Comparison of ENCODE assay signal across 2 cellular contexts in the genomic region with DNA sequence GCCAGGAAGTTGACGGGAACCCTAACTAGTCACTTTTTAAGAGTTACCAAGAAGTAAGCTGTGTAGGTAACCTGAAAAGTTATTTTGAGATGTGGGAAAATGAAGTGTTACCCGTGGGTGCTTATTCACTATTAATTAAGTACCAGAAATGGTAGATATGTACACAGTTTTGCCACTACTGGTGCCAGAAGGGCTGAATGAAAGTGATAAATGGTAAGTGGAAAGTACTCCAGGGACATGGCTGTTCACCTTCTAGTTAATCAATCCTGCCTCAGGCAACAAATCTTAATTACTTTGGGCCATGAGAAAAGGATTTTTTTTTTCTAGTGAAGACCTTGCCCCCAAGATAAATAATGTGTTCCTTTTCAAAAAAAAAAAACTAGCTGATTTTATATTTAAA.
TF ChIP-seq lines count a peak whose summit lies in the region.

No MANE protein-coding gene starts in this region.

TF ChIP-seq in A549, 52 proteins besides CTCF, POLR2A, EP300 and RAD21:
- TF ChIP-seq HOXB13 (CRISPR knock-in tag; IDR thresholded peaks at IDR 0.05; ENCODE audit: low read depth), result no peak
- no peak for TF ChIP-seq CBX2 (IDR thresholded peaks at IDR 0.05; ENCODE audit: borderline replicate concordance, low read depth)
- TF ChIP-seq GATA3 (IDR thresholded peaks at IDR 0.05; ENCODE audit: borderline replicate concordance), result no peak
- TF ChIP-seq HMGXB4 (CRISPR knock-in tag; IDR thresholded peaks at IDR 0.05; ENCODE audit: borderline replicate concordance), result no peak
- no peak for TF ChIP-seq KDM5A (IDR thresholded peaks at IDR 0.05)
- no peak for TF ChIP-seq ZC3H11A (IDR thresholded peaks at IDR 0.05)
- no peak for TF ChIP-seq NPAS2 (CRISPR knock-in tag; IDR thresholded peaks at IDR 0.05; ENCODE audit: borderline replicate concordance)
- TF ChIP-seq HEYL (CRISPR knock-in tag; IDR thresholded peaks at IDR 0.05), result no peak
- no peak for TF ChIP-seq BHLHE40 (IDR thresholded peaks at IDR 0.05; ENCODE audit: low read depth, low read length)

TF ChIP-seq in endothelial cell of umbilical vein, 7 proteins besides CTCF, POLR2A, EP300 and RAD21:
- TF ChIP-seq JUN (IDR thresholded peaks at IDR 0.05; ENCODE audit: borderline replicate concordance, insufficient read depth, insufficient read length, low read depth) (no peak), MYC (IDR thresholded peaks at IDR 0.05; ENCODE audit: low read depth, low read length) (no peak), MAX (IDR thresholded peaks at IDR 0.05; ENCODE audit: insufficient read depth, insufficient read length) (no peak), FOS (IDR thresholded peaks at IDR 0.05; ENCODE audit: borderline replicate concordance, insufficient read depth, low read length) (no peak), GATA2 (IDR thresholded peaks at IDR 0.05; ENCODE audit: insufficient read depth, insufficient read length, low read depth, low read length) (no peak), EZH2 (IDR thresholded peaks at IDR 0.05; ENCODE audit: borderline replicate concordance, low read depth, low read length, severe bottlenecking) (no peak), POLR2AphosphoS5 (IDR thresholded peaks at IDR 0.05; ENCODE audit: insufficient read depth, low read depth, low read length) (no peak)
